ENCODE assay signal across 9 cellular contexts in the genomic region with DNA sequence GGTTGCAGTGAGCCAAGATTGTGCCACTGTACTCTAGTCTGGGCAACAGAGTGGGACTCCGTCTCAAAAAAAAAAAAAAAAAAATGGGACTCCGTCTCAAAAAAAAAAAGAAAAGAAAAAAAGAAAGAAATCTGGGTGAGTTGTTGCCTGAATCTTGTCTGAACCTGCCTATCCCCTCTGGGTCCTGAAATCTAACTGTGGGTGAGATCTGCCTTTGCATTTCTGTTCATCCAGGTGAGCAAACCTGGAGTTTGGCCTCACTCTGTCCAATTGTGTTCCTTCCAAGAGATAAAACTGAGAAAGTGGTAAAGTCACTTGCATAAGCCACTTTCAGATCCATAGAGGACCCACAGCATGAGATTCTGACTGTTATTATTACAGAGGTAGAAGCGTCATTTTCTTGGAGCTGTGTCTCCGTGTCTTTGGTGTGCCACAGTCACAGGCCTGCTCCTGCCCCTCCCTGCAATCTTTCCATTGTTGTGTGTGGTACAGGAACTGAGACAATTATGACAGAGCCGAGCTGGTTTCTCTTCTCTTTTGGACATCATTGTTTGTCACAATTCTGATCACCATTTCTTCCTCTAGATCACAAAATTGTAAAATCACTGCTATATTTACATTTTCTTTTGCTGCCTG.
DNase-seq lines count a peak whose midpoint lies in the region; ATAC-seq and TF ChIP-seq lines count a peak whose summit lies in the region.
"Had no signal": no experiment of that assay in that cellular context is flagged by ENCODE, and none has a peak within 500 bp of the region (broad histone marks: within the 10 kb centered on the region; RNA-seq: fewer than 3 reads in every experiment).

No MANE protein-coding gene starts in this region.

- peak overlapping the region; percentile 58 for H3K4me2 ChIP-seq in BLaER1

- H3K36me3 ChIP-seq in BLaER1, result no peaks in the 10 kb centered on the region
- H3K36me3 ChIP-seq in tibial nerve, result no peaks in the 10 kb centered on the region

- H4K20me1 ChIP-seq in BLaER1, result no peaks in the 10 kb centered on the region

- DNase-seq in activated naive CD4-positive, alpha-beta T cell treated with anti-CD3 and anti-CD28 coated beads, Interleukin-2, amount 50 U/mL, for 16 hours, result peak; percentile 51
- DNase-seq in mesothelial cell of epicardium (ENCODE audit: low spot score in 2 of 2, unreplicated experiment in 2 of 2), result no peak
- DNase-seq in tibial nerve (ENCODE audit: low spot score in 2 of 2), result peak in 1 of 2 donors; percentile 40
- DNase-seq in COR-L47 (lab: John Stamatoyannopoulos, UW), result no peak
- DNase-seq in HT-29 (ENCODE audit: low spot score), result no peak
- DNase-seq: DND-41 had no signal

- no peaks in the 10 kb centered on the region for H3K36me3 Mint-ChIP-seq in mesothelial cell of epicardium

- no peak overlapping the region for H3K4me3 ChIP-seq in BLaER1
- no peak overlapping the region for H3K4me3 ChIP-seq in tibial nerve

- no peak overlapping the region for H3K9ac ChIP-seq in BLaER1

- H3K4me1 ChIP-seq in BLaER1, result peaks cover 20% of the 10 kb centered on the region
- peaks cover 0 to 53% (median 25%) of the 10 kb centered on the region in 4 donors for H3K4me1 ChIP-seq in tibial nerve

- H3K27me3 ChIP-seq in BLaER1 (no peaks in the 10 kb centered on the region), tibial nerve (no peaks in the 10 kb centered on the region)

- TF ChIP-seq POLR2A in tibial nerve (IDR thresholded peaks at IDR 0.05), result no peak

- 62 to 63% methylated on average over 5 of the region's 5 CpGs for WGBS in tibial nerve, 2 donors

- H3K27me3 Mint-ChIP-seq in mesothelial cell of epicardium (ENCODE audit: low read depth), result no peaks in the 10 kb centered on the region

- ATAC-seq in GM19463 (IDR thresholded peaks at IDR 0.05; ENCODE audit: unreplicated experiment) (peak; percentile 92), HG03442 (IDR thresholded peaks at IDR 0.05; ENCODE audit: unreplicated experiment) (peak; percentile 99)

- no peak overlapping the region for H3K4me3 Mint-ChIP-seq in mesothelial cell of epicardium

- H3K9me3 Mint-ChIP-seq in mesothelial cell of epicardium, result no peaks in the 10 kb centered on the region

- H3K27ac Mint-ChIP-seq in mesothelial cell of epicardium, result peak overlapping the region; percentile 51

- H3K4me1 Mint-ChIP-seq in mesothelial cell of epicardium, result peaks cover 35% of the 10 kb centered on the region

- no peaks in the 10 kb centered on the region for H3K9me3 ChIP-seq in BLaER1
- H3K9me3 ChIP-seq in tibial nerve, result no peaks in the 10 kb centered on the region

- peak; percentile 31 to 68 for TF ChIP-seq EP300 in tibial nerve (IDR thresholded peaks at IDR 0.05)

- H3K27ac ChIP-seq in BLaER1, result peak overlapping the region; percentile 33; the same call in 1 of the 2 replicates
- peak overlapping the region in 3 of 4 donors; percentile 77 to 83 (median 82) for H3K27ac ChIP-seq in tibial nerve

- TF ChIP-seq CTCF in mesothelial cell of epicardium (IDR thresholded peaks at IDR 0.05; ENCODE audit: unreplicated experiment), result no peak
- TF ChIP-seq CTCF in tibial nerve (IDR thresholded peaks at IDR 0.05), result no peak
